In the genomic region with DNA sequence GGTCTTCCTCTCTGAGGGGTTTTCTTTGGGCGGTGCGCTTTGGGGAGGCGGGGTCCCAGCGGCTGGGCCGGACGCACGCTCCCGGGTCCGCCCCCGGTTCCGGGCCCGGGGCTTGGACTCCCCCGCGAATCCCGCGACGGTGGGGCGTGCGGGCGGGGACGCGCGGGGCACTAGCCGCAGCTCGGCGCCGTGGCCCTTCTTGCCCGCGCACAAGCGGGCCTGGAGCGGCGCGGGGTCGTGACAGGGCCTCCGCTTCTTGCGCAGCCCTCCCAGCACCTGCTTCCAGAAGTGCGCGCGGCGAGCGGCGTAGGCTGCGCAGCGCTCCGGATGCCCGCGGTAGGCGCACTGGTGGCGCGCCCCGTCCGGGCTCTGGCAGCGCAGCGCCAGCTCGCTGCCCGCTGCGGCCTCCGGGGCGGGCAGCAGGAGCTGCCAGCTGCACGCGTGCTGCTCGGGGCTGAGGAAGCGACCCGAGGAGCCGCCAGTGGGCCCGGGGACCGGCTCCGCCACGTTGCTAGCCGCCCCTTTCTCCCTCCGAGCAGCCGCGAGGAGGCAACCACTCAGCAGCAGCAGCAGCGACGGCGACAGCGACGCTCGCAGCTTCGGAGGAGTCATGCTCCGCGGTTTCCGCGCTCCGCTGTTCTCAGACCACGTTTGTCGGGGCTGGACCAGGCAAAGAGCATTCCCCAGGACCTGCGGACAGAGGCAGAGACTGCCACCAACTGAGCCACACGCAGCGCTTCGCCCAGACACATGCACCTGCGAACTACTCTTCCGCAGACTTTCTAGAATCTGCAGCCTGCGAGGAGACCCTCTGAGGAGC, we compare ENCODE assay signal across 1 cellular context.
A peak's percentile ranks its signal among the peaks of the same experiment; 100 is the strongest.
TF ChIP-seq lines count a peak whose summit lies in the region.

No MANE protein-coding gene starts in this region.

TF ChIP-seq in HEK293, 187 proteins besides CTCF, POLR2A, EP300 and RAD21 (continued from another document and continues in another):
- TF ChIP-seq, protein P1, sequence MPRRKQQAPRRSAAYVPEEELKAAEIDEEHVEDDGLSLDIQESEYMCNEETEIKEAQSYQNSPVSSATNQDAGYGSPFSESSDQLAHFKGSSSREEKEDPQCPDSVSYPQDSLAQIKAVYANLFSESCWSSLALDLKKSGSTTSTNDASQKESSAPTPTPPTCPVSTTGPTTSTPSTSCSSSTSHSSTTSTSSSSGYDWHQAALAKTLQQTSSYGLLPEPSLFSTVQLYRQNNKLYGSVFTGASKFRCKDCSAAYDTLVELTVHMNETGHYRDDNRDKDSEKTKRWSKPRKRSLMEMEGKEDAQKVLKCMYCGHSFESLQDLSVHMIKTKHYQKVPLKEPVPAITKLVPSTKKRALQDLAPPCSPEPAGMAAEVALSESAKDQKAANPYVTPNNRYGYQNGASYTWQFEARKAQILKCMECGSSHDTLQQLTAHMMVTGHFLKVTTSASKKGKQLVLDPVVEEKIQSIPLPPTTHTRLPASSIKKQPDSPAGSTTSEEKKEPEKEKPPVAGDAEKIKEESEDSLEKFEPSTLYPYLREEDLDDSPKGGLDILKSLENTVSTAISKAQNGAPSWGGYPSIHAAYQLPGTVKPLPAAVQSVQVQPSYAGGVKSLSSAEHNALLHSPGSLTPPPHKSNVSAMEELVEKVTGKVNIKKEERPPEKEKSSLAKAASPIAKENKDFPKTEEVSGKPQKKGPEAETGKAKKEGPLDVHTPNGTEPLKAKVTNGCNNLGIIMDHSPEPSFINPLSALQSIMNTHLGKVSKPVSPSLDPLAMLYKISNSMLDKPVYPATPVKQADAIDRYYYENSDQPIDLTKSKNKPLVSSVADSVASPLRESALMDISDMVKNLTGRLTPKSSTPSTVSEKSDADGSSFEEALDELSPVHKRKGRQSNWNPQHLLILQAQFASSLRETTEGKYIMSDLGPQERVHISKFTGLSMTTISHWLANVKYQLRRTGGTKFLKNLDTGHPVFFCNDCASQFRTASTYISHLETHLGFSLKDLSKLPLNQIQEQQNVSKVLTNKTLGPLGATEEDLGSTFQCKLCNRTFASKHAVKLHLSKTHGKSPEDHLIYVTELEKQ (tag by site-specific recombination; IDR thresholded peaks at IDR 0.05; ENCODE audit: borderline replicate concordance) = no peak
- TF ChIP-seq, protein P2, sequence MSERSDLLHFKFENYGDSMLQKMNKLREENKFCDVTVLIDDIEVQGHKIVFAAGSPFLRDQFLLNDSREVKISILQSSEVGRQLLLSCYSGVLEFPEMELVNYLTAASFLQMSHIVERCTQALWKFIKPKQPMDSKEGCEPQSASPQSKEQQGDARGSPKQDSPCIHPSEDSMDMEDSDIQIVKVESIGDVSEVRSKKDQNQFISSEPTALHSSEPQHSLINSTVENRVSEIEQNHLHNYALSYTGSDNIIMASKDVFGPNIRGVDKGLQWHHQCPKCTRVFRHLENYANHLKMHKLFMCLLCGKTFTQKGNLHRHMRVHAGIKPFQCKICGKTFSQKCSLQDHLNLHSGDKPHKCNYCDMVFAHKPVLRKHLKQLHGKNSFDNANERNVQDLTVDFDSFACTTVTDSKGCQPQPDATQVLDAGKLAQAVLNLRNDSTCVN (tag by site-specific recombination; optimal IDR thresholded peaks at IDR 0.05) = peak; percentile 83
- TF ChIP-seq, protein P3, sequence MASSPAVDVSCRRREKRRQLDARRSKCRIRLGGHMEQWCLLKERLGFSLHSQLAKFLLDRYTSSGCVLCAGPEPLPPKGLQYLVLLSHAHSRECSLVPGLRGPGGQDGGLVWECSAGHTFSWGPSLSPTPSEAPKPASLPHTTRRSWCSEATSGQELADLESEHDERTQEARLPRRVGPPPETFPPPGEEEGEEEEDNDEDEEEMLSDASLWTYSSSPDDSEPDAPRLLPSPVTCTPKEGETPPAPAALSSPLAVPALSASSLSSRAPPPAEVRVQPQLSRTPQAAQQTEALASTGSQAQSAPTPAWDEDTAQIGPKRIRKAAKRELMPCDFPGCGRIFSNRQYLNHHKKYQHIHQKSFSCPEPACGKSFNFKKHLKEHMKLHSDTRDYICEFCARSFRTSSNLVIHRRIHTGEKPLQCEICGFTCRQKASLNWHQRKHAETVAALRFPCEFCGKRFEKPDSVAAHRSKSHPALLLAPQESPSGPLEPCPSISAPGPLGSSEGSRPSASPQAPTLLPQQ (tag by site-specific recombination; IDR thresholded peaks at IDR 0.05) = peak; percentile 93
- TF ChIP-seq ZNF776 (tag by site-specific recombination; IDR thresholded peaks at IDR 0.05; ENCODE audit: borderline replicate concordance) (no peak), ZNF223 (tag by site-specific recombination; IDR thresholded peaks at IDR 0.05) (no peak), ZNF211 (tag by site-specific recombination; IDR thresholded peaks at IDR 0.05; ENCODE audit: low read depth) (no peak), ZNF830 (tag by site-specific recombination; IDR thresholded peaks at IDR 0.05; ENCODE audit: low read depth) (no peak), PRDM1 (tag by site-specific recombination; IDR thresholded peaks at IDR 0.05) (no peak), ZNF248 (tag by site-specific recombination; IDR thresholded peaks at IDR 0.05) (no peak), ZNF112 (tag by site-specific recombination; IDR thresholded peaks at IDR 0.05) (no peak), ZNF10 (tag by site-specific recombination; IDR thresholded peaks at IDR 0.05) (peak; percentile 46), ZNF561 (tag by site-specific recombination; IDR thresholded peaks at IDR 0.05; ENCODE audit: borderline replicate concordance) (peak; percentile 94), ZNF404 (tag by site-specific recombination; IDR thresholded peaks at IDR 0.05) (no peak), ZNF416 (tag by site-specific recombination; IDR thresholded peaks at IDR 0.05) (no peak), ZNF366 (tag by site-specific recombination; conservative IDR thresholded peaks at IDR 0.05) (no peak; the same call in 1 of the 2 replicates), ZNF664 (tag by site-specific recombination; IDR thresholded peaks at IDR 0.05) (no peak), ZNF514 (tag by site-specific recombination; IDR thresholded peaks at IDR 0.05) (no peak), ZNF146 (tag by site-specific recombination; IDR thresholded peaks at IDR 0.05) (no peak), ZNF521 (tag by site-specific recombination; IDR thresholded peaks at IDR 0.05) (no peak), ZNF747 (tag by site-specific recombination; IDR thresholded peaks at IDR 0.05) (no peak), ZNF2 (tag by site-specific recombination; IDR thresholded peaks at IDR 0.05) (peak; percentile 75)
- TF ChIP-seq, protein P4, sequence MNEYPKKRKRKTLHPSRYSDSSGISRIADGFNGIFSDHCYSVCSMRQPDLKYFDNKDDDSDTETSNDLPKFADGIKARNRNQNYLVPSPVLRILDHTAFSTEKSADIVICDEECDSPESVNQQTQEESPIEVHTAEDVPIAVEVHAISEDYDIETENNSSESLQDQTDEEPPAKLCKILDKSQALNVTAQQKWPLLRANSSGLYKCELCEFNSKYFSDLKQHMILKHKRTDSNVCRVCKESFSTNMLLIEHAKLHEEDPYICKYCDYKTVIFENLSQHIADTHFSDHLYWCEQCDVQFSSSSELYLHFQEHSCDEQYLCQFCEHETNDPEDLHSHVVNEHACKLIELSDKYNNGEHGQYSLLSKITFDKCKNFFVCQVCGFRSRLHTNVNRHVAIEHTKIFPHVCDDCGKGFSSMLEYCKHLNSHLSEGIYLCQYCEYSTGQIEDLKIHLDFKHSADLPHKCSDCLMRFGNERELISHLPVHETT (tag by site-specific recombination; IDR thresholded peaks at IDR 0.05) = 0 out of 2 replicates have a peak, but pooled peaks have one; percentile 40
- TF ChIP-seq, protein P5, sequence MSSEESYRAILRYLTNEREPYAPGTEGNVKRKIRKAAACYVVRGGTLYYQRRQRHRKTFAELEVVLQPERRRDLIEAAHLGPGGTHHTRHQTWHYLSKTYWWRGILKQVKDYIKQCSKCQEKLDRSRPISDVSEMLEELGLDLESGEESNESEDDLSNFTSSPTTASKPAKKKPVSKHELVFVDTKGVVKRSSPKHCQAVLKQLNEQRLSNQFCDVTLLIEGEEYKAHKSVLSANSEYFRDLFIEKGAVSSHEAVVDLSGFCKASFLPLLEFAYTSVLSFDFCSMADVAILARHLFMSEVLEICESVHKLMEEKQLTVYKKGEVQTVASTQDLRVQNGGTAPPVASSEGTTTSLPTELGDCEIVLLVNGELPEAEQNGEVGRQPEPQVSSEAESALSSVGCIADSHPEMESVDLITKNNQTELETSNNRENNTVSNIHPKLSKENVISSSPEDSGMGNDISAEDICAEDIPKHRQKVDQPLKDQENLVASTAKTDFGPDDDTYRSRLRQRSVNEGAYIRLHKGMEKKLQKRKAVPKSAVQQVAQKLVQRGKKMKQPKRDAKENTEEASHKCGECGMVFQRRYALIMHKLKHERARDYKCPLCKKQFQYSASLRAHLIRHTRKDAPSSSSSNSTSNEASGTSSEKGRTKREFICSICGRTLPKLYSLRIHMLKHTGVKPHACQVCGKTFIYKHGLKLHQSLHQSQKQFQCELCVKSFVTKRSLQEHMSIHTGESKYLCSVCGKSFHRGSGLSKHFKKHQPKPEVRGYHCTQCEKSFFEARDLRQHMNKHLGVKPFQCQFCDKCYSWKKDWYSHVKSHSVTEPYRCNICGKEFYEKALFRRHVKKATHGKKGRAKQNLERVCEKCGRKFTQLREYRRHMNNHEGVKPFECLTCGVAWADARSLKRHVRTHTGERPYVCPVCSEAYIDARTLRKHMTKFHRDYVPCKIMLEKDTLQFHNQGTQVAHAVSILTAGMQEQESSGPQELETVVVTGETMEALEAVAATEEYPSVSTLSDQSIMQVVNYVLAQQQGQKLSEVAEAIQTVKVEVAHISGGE (tag by site-specific recombination; conservative IDR thresholded peaks at IDR 0.05; ENCODE audit: low read depth) = peak; percentile 41; the same call in 1 of the 2 replicates
- TF ChIP-seq, protein P6, sequence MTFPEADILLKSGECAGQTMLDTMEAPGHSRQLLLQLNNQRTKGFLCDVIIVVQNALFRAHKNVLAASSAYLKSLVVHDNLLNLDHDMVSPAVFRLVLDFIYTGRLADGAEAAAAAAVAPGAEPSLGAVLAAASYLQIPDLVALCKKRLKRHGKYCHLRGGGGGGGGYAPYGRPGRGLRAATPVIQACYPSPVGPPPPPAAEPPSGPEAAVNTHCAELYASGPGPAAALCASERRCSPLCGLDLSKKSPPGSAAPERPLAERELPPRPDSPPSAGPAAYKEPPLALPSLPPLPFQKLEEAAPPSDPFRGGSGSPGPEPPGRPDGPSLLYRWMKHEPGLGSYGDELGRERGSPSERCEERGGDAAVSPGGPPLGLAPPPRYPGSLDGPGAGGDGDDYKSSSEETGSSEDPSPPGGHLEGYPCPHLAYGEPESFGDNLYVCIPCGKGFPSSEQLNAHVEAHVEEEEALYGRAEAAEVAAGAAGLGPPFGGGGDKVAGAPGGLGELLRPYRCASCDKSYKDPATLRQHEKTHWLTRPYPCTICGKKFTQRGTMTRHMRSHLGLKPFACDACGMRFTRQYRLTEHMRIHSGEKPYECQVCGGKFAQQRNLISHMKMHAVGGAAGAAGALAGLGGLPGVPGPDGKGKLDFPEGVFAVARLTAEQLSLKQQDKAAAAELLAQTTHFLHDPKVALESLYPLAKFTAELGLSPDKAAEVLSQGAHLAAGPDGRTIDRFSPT (tag by site-specific recombination; IDR thresholded peaks at IDR 0.05) = no peak
- TF ChIP-seq, protein P7, sequence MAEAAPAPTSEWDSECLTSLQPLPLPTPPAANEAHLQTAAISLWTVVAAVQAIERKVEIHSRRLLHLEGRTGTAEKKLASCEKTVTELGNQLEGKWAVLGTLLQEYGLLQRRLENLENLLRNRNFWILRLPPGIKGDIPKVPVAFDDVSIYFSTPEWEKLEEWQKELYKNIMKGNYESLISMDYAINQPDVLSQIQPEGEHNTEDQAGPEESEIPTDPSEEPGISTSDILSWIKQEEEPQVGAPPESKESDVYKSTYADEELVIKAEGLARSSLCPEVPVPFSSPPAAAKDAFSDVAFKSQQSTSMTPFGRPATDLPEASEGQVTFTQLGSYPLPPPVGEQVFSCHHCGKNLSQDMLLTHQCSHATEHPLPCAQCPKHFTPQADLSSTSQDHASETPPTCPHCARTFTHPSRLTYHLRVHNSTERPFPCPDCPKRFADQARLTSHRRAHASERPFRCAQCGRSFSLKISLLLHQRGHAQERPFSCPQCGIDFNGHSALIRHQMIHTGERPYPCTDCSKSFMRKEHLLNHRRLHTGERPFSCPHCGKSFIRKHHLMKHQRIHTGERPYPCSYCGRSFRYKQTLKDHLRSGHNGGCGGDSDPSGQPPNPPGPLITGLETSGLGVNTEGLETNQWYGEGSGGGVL (tag by site-specific recombination; IDR thresholded peaks at IDR 0.05) = peak; percentile 65
- TF ChIP-seq, protein P8, sequence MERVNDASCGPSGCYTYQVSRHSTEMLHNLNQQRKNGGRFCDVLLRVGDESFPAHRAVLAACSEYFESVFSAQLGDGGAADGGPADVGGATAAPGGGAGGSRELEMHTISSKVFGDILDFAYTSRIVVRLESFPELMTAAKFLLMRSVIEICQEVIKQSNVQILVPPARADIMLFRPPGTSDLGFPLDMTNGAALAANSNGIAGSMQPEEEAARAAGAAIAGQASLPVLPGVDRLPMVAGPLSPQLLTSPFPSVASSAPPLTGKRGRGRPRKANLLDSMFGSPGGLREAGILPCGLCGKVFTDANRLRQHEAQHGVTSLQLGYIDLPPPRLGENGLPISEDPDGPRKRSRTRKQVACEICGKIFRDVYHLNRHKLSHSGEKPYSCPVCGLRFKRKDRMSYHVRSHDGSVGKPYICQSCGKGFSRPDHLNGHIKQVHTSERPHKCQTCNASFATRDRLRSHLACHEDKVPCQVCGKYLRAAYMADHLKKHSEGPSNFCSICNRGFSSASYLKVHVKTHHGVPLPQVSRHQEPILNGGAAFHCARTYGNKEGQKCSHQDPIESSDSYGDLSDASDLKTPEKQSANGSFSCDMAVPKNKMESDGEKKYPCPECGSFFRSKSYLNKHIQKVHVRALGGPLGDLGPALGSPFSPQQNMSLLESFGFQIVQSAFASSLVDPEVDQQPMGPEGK (tag by site-specific recombination; IDR thresholded peaks at IDR 0.05) = no peak; the same call in 1 of the 2 replicates
- TF ChIP-seq, protein P9, sequence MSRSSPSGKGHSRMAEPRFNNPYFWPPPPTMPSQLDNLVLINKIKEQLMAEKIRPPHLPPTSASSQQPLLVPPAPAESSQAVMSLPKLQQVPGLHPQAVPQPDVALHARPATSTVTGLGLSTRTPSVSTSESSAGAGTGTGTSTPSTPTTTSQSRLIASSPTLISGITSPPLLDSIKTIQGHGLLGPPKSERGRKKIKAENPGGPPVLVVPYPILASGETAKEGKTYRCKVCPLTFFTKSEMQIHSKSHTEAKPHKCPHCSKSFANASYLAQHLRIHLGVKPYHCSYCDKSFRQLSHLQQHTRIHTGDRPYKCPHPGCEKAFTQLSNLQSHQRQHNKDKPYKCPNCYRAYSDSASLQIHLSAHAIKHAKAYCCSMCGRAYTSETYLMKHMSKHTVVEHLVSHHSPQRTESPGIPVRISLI (tag by site-specific recombination; IDR thresholded peaks at IDR 0.05) = no peak
